In the genomic region with DNA sequence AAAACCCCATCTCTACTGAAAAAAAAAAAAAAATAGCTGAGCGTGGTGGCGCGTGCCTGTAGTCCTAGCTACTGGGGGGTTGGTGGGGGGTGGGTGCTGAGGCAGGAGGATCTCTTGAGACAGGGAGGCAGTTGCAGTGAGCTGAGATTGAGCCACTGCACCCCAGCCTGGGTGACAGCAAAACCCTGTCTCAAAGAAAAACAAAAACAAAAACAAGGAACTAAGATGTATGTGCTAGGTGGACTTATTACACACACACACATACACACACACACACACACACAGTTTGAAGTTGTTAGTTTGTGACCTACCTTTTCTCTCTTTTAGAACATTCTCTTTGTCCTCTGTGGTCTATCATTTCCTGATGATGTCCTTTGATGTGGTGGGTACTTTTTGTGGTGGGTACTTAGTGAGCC, we compare ENCODE assay signal across 1 cellular context.
TF ChIP-seq lines count a peak whose summit lies in the region.

No MANE protein-coding gene starts in this region.

TF ChIP-seq in IMR-90, 13 proteins besides CTCF, POLR2A, EP300 and RAD21 (continued from another document):
- TF ChIP-seq, protein P1, sequence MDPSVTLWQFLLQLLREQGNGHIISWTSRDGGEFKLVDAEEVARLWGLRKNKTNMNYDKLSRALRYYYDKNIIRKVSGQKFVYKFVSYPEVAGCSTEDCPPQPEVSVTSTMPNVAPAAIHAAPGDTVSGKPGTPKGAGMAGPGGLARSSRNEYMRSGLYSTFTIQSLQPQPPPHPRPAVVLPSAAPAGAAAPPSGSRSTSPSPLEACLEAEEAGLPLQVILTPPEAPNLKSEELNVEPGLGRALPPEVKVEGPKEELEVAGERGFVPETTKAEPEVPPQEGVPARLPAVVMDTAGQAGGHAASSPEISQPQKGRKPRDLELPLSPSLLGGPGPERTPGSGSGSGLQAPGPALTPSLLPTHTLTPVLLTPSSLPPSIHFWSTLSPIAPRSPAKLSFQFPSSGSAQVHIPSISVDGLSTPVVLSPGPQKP (IDR thresholded peaks at IDR 0.05; ENCODE audit: borderline replicate concordance, low read depth, low read length): no peak
